ENCODE assay signal across 13 cellular contexts in genomic region chr17:67542219-67543114, GRCh38.
DNase-seq lines count a peak whose midpoint lies in the region; ATAC-seq, FAIRE-seq and TF ChIP-seq lines count a peak whose summit lies in the region.
"Had no signal": no experiment of that assay in that cellular context is flagged by ENCODE, and none has a peak within 500 bp of the region (broad histone marks: within the 10 kb centered on the region; RNA-seq: fewer than 3 reads in every experiment).

No MANE protein-coding gene starts in this region.

- DNase-seq in activated naive CD8-positive, alpha-beta T cell treated with anti-CD3 and anti-CD28 coated beads for 36 hours, result no peak
- no peak for DNase-seq in K562 (ENCODE audit: extremely low read depth in 1 of 4, low spot score in 3 of 4)
- peak; percentile 21 for DNase-seq in osteoblast (ENCODE audit: insufficient read length, low spot score, missing footprints)
- no peak for DNase-seq in activated effector memory CD4-positive, alpha-beta T cell treated with anti-CD3 and anti-CD28 coated beads, Interleukin-2, amount 50 U/mL, for 16 hours
- DNase-seq: BE2C; CD8-positive, alpha-beta memory T cell; GF-D8; HCEC 1CT; Kasumi-1; NCI-H510A treated with DMSO at 0.1 percent for 48 hours had no signal

- no peaks in the 10 kb centered on the region for H3K27me3 Mint-ChIP-seq in activated naive CD8-positive, alpha-beta T cell
- H3K27me3 Mint-ChIP-seq in activated naive CD8-positive, alpha-beta T cell treated with anti-CD3 and anti-CD28 coated beads for 36 hours, result no peaks in the 10 kb centered on the region
- no peaks in the 10 kb centered on the region for H3K27me3 Mint-ChIP-seq in activated T-helper 17 cell treated with anti-CD3 and anti-CD28 coated beads, Interleukin-2, amount 50 U/mL, for 72 hours
- H3K27me3 Mint-ChIP-seq: CD8-positive, alpha-beta memory T cell had no signal

- POLR2A ChIA-PET in K562 (lab: Yijun Ruan, JAX), result no interaction called here

- ATAC-seq in activated T-helper 17 cell treated with anti-CD3 and anti-CD28 coated beads, Interleukin-2, amount 50 U/mL, for 72 hours (replicated peaks), result peak; percentile 65
- ATAC-seq in K562 (no peak), SK-N-SH treated with all-trans-retinoic acid at 6 μM for 48 hours (no peak)

- in situ Hi-C loops in K562 (cut with MboI), result no loop called here

- H3K9ac ChIP-seq in K562 (ENCODE audit: insufficient read depth in 1 of 2, low read depth in 2 of 2, low read length in 2 of 2), result no peak overlapping the region

- peak overlapping the region; percentile 4 for H3K27ac Mint-ChIP-seq in activated naive CD8-positive, alpha-beta T cell
- H3K27ac Mint-ChIP-seq in activated naive CD8-positive, alpha-beta T cell treated with anti-CD3 and anti-CD28 coated beads for 36 hours, result no peak overlapping the region
- no peak overlapping the region for H3K27ac Mint-ChIP-seq in activated T-helper 17 cell treated with anti-CD3 and anti-CD28 coated beads, Interleukin-2, amount 50 U/mL, for 72 hours

- no peak for TF ChIP-seq EP300 in K562 (IDR thresholded peaks at IDR 0.05; ENCODE audit: low read length)

- CTCF ChIA-PET in K562 (lab: Yijun Ruan, JAX; ENCODE audit: low intra/inter-chr PET ratio), result no interaction called here

- H3K79me2 ChIP-seq in K562 (ENCODE audit: control insufficient read depth, insufficient read depth, low read length) (no peaks in the 10 kb centered on the region), osteoblast (ENCODE audit: insufficient read depth, low read length) (no peaks in the 10 kb centered on the region)

- H3K27me3 ChIP-seq in K562 (ENCODE audit: control insufficient read depth in 2 of 2, insufficient read depth in 2 of 2, low read length in 2 of 2), result peaks cover 5 to 14% of the 10 kb centered on the region in 2 experiments; a peak in 3 of 5 replicates
- no peaks in the 10 kb centered on the region for H3K27me3 ChIP-seq in osteoblast (ENCODE audit: insufficient read depth, low read length)
- H3K27me3 ChIP-seq: BE2C had no signal

- TF ChIP-seq RAD21 in K562 (CRISPR knock-in tag; conservative IDR thresholded peaks at IDR 0.05 in 1 of 2, IDR thresholded peaks at IDR 0.05 in 1 of 2), result no peak

- H4K20me1 ChIP-seq in K562 (replicated peaks; ENCODE audit: control insufficient read depth, insufficient read depth, low read length), result no peaks in the 10 kb centered on the region
- no peaks in the 10 kb centered on the region for H4K20me1 ChIP-seq in osteoblast (ENCODE audit: insufficient read depth, low read length)

- intact Hi-C loops in K562 (cut with micrococcal nuclease), result no loop called here

- no TSS peak for BruUV-seq in K562 (replicated peaks; lab: Mats Ljungman, UMichigan)

- no peaks in the 10 kb centered on the region for H3K9me1 ChIP-seq in K562 (ENCODE audit: control insufficient read depth, insufficient read depth, low read length)

- no peak for TF ChIP-seq POLR2A in K562 (conservative IDR thresholded peaks at IDR 0.05)

- H3K4me2 ChIP-seq in K562 (ENCODE audit: insufficient read depth, low read length) (no peak overlapping the region), osteoblast (ENCODE audit: insufficient read depth, low read length) (no peak overlapping the region)

- FAIRE-seq in K562 (lab: Jason Lieb, UNC), result no peak

- H3K4me3 ChIP-seq in K562 (no peak overlapping the region), osteoblast (ENCODE audit: insufficient read depth, low read length) (no peak overlapping the region)

- H3K27ac ChIP-seq in K562 (ENCODE audit: extremely low read depth, low read depth, low read length), result no peak overlapping the region
- H3K27ac ChIP-seq in osteoblast (ENCODE audit: low read depth, low read length), result no peak overlapping the region

- H3K9me3 Mint-ChIP-seq in activated naive CD8-positive, alpha-beta T cell (ENCODE audit: low read depth), result no peaks in the 10 kb centered on the region
- no peaks in the 10 kb centered on the region for H3K9me3 Mint-ChIP-seq in activated naive CD8-positive, alpha-beta T cell treated with anti-CD3 and anti-CD28 coated beads for 36 hours
- no peaks in the 10 kb centered on the region for H3K9me3 Mint-ChIP-seq in activated T-helper 17 cell treated with anti-CD3 and anti-CD28 coated beads, Interleukin-2, amount 50 U/mL, for 72 hours
- H3K9me3 Mint-ChIP-seq: CD8-positive, alpha-beta memory T cell had no signal

- no peak overlapping the region for H3K4me3 Mint-ChIP-seq in activated naive CD8-positive, alpha-beta T cell
- H3K4me3 Mint-ChIP-seq in activated naive CD8-positive, alpha-beta T cell treated with anti-CD3 and anti-CD28 coated beads for 36 hours, result no peak overlapping the region
- H3K4me3 Mint-ChIP-seq in activated T-helper 17 cell treated with anti-CD3 and anti-CD28 coated beads, Interleukin-2, amount 50 U/mL, for 72 hours, result no peak overlapping the region
- H3K4me3 Mint-ChIP-seq: CD8-positive, alpha-beta memory T cell had no signal

- H3K4me1 ChIP-seq in K562 (replicated peaks in 1 of 2; ENCODE audit: control insufficient read depth in 2 of 2, insufficient read depth in 2 of 2, low read length in 2 of 2) (no peaks in the 10 kb centered on the region), osteoblast (ENCODE audit: insufficient read depth, low read length) (no peaks in the 10 kb centered on the region)
- H3K4me1 ChIP-seq: BE2C had no signal

- H3K9me3 ChIP-seq in K562 (replicated peaks; ENCODE audit: control insufficient read depth, insufficient read depth, low read depth, low read length) (no peaks in the 10 kb centered on the region), osteoblast (ENCODE audit: low read depth, low read length) (no peaks in the 10 kb centered on the region)
- H3K9me3 ChIP-seq: BE2C had no signal

- peaks cover 13% of the 10 kb centered on the region for H3K36me3 Mint-ChIP-seq in activated naive CD8-positive, alpha-beta T cell
- peaks cover 7% of the 10 kb centered on the region for H3K36me3 Mint-ChIP-seq in activated naive CD8-positive, alpha-beta T cell treated with anti-CD3 and anti-CD28 coated beads for 36 hours
- H3K36me3 Mint-ChIP-seq in activated T-helper 17 cell treated with anti-CD3 and anti-CD28 coated beads, Interleukin-2, amount 50 U/mL, for 72 hours (ENCODE audit: low read depth), result peaks cover 11% of the 10 kb centered on the region

- no peaks in the 10 kb centered on the region for H3K36me3 ChIP-seq in K562 (ENCODE audit: control insufficient read depth, insufficient read depth, low read length)
- no peaks in the 10 kb centered on the region for H3K36me3 ChIP-seq in osteoblast (ENCODE audit: insufficient read depth, low read length)

- WGBS in K562 (ENCODE audit: insufficient coverage, low coverage, missing lambda C conversion rate), result 1% methylated on average over 11 of the region's 11 CpGs

- peaks cover 12% of the 10 kb centered on the region for H3K4me1 Mint-ChIP-seq in activated naive CD8-positive, alpha-beta T cell (ENCODE audit: low read depth)
- peaks cover 14% of the 10 kb centered on the region for H3K4me1 Mint-ChIP-seq in activated naive CD8-positive, alpha-beta T cell treated with anti-CD3 and anti-CD28 coated beads for 36 hours
- peaks cover 8% of the 10 kb centered on the region for H3K4me1 Mint-ChIP-seq in activated T-helper 17 cell treated with anti-CD3 and anti-CD28 coated beads, Interleukin-2, amount 50 U/mL, for 72 hours

- TF ChIP-seq CTCF in K562 (IDR thresholded peaks at IDR 0.05 in 2 of 3, conservative IDR thresholded peaks at IDR 0.05 in 1 of 3; ENCODE audit: insufficient read depth in 2 of 3, low read depth in 1 of 3, low read length in 3 of 3), result no peak
- no peak for TF ChIP-seq CTCF in osteoblast (IDR thresholded peaks at IDR 0.05; ENCODE audit: extremely low read depth, low read depth, low read length)

- H2AFZ ChIP-seq in K562 (ENCODE audit: low read depth, low read length) (no peak overlapping the region), osteoblast (ENCODE audit: low read length) (no peak overlapping the region)

TF ChIP-seq in K562, 482 proteins besides CTCF, POLR2A, EP300 and RAD21 (continues in another document):
- no peak for TF ChIP-seq GMEB1 (CRISPR knock-in tag; IDR thresholded peaks at IDR 0.05)
- TF ChIP-seq MTF1 (CRISPR knock-in tag; IDR thresholded peaks at IDR 0.05; ENCODE audit: borderline replicate concordance), result no peak
- no peak for TF ChIP-seq BRCA1 (IDR thresholded peaks at IDR 0.05)
- TF ChIP-seq BRCA1 (CRISPR knock-in tag; IDR thresholded peaks at IDR 0.05), result no peak
- no peak for TF ChIP-seq RBM25 (IDR thresholded peaks at IDR 0.05; ENCODE audit: low read depth, low read length, severe bottlenecking)

TF ChIP-seq in SK-N-SH treated with all-trans-retinoic acid at 6 μM for 48 hours, 23 proteins besides CTCF, POLR2A, EP300 and RAD21:
- TF ChIP-seq ZNF565 (CRISPR knock-in tag; conservative IDR thresholded peaks at IDR 0.05; ENCODE audit: low read depth), result no peak
- TF ChIP-seq ISL1 (CRISPR knock-in tag; IDR thresholded peaks at IDR 0.05), result no peak
- no peak for TF ChIP-seq ZNF8 (CRISPR knock-in tag; IDR thresholded peaks at IDR 0.05)
- no peak for TF ChIP-seq ESRRG (CRISPR knock-in tag; IDR thresholded peaks at IDR 0.05)
- no peak for TF ChIP-seq RARB (CRISPR knock-in tag; IDR thresholded peaks at IDR 0.05)
- no peak for TF ChIP-seq ZNF70 (CRISPR knock-in tag; IDR thresholded peaks at IDR 0.05)
- no peak for TF ChIP-seq PPARA (CRISPR knock-in tag; IDR thresholded peaks at IDR 0.05; ENCODE audit: borderline replicate concordance)
- TF ChIP-seq TOX (CRISPR knock-in tag; IDR thresholded peaks at IDR 0.05; ENCODE audit: borderline replicate concordance), result no peak
- TF ChIP-seq PATZ1 (CRISPR knock-in tag; IDR thresholded peaks at IDR 0.05; ENCODE audit: borderline replicate concordance), result no peak
